Comparison of ENCODE assay signal across 11 cellular contexts in the genomic region with DNA sequence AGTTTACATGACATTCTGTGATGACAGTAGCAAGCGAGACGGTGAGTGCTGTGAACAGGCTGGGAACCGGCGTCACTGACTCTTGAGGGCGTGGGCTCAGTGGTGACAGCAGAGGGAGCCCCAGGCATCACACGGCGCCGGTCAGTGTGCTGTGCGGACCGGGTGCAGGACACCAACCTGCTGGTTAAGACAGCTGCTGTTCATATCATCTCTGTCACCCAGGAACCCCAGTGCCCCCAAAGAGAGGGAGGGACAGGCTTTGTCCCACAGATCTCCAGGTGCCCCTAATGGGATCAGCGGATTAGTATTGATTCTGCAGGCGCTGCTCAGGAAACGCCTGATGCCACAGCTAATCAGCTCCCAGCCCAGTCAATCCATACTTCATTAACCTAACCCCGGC. TPM values are rescaled to one million over a fixed set of nuclear protein-coding genes. Genes with fewer than 3 reads are reported as not detected.
DNase-seq lines count a peak whose midpoint lies in the region; ATAC-seq and TF ChIP-seq lines count a peak whose summit lies in the region.
"Had no signal": no experiment of that assay in that cellular context is flagged by ENCODE, and none has a peak within 500 bp of the region (broad histone marks: within the 10 kb centered on the region; RNA-seq: fewer than 3 reads in every experiment).

No MANE protein-coding gene starts in this region.

- BruUV-seq in A673 (replicated peaks; lab: Mats Ljungman, UMichigan): no TSS peak

- CTCF ChIA-PET in A673 (lab: Charles Lee): no interaction called here
- CTCF ChIA-PET in HEK293 (lab: Yijun Ruan, JAX): no interaction called here

- TF ChIP-seq CTCF in A673 (conservative IDR thresholded peaks at IDR 0.05; ENCODE audit: low read depth, low read length) (peak; percentile 45), HEK293 (tag by site-specific recombination; IDR thresholded peaks at IDR 0.05) (0 out of 2 replicates have a peak, but pooled peaks have one; percentile 14), body of pancreas (IDR thresholded peaks at IDR 0.05) (peak in 4 of 7 experiments; percentile 8 to 30 (median 14)), right lobe of liver (IDR thresholded peaks at IDR 0.05) (peak; percentile 39 to 63 (median 56))

- DNase-seq in A673 (ENCODE audit: low spot score): no peak
- DNase-seq in body of pancreas: peak in 1 of 4 donors; percentile 15
- DNase-seq in right lobe of liver: peak in 2 of 3 donors; percentile 61 to 69
- no peak for DNase-seq in activated T-cell treated with anti-CD3 and anti-CD28 coated beads, Interleukin-2, amount 50 U/mL, for 1 hour
- DNase-seq in SW 1271 (lab: John Stamatoyannopoulos, UW): no peak
- no peak for DNase-seq in AG08395 (ENCODE audit: low spot score)
- DNase-seq: CD8-positive, alpha-beta memory T cell; IMR-90 had no signal

- POLR2A ChIA-PET in A673 (lab: Charles Lee; ENCODE audit: low non-redundant PET): no interaction called here
- POLR2A ChIA-PET in HEK293 (lab: Yijun Ruan, JAX): no interaction called here

- no peaks in the 10 kb centered on the region for H3K4me1 ChIP-seq in A673 (ENCODE audit: insufficient read depth, low read length, poor library complexity, severe bottlenecking)
- no peaks in the 10 kb centered on the region for H3K4me1 ChIP-seq in HEK293 (ENCODE audit: control insufficient read depth, insufficient read depth, low read length)
- H3K4me1 ChIP-seq in body of pancreas: peaks cover 10% of the 10 kb centered on the region
- peaks cover 0 to 10% (median 5%) of the 10 kb centered on the region in 4 donors for H3K4me1 ChIP-seq in right lobe of liver

- intact Hi-C loops in A673 (cut with micrococcal nuclease; ENCODE audit: unreplicated experiment) (no loop called here), body of pancreas (cut with DNase I) (no loop called here), right lobe of liver (cut with DNase I) (no loop called here)

- no peak overlapping the region for H3K27ac ChIP-seq in A673 (ENCODE audit: low read depth, low read length, poor library complexity, severe bottlenecking)
- no peak overlapping the region for H3K27ac ChIP-seq in HEK293 (ENCODE audit: extremely low read depth, low read depth, low read length)
- no peak overlapping the region for H3K27ac ChIP-seq in body of pancreas
- H3K27ac ChIP-seq in right lobe of liver: no peak overlapping the region

- H3K9me3 ChIP-seq in A673 (ENCODE audit: low read depth, low read length, poor library complexity, severe bottlenecking): no peaks in the 10 kb centered on the region
- H3K9me3 ChIP-seq in HEK293 (ENCODE audit: control insufficient read depth, insufficient read depth, low read depth, low read length): no peaks in the 10 kb centered on the region
- no peaks in the 10 kb centered on the region for H3K9me3 ChIP-seq in body of pancreas
- no peaks in the 10 kb centered on the region for H3K9me3 ChIP-seq in right lobe of liver

- H3K4me3 ChIP-seq in A673 (ENCODE audit: low read depth, low read length, poor library complexity, severe bottlenecking): no peak overlapping the region
- no peak overlapping the region for H3K4me3 ChIP-seq in HEK293 (ENCODE audit: low read depth, low read length)
- H3K4me3 ChIP-seq in body of pancreas: no peak overlapping the region
- H3K4me3 ChIP-seq in right lobe of liver: no peak overlapping the region

- 6 to 27% methylated on average over 5 to 14 of the region's 14 CpGs for WGBS in body of pancreas, 2 donors
- 30% methylated on average over 2 of the region's 14 CpGs for WGBS in right lobe of liver (ENCODE audit: insufficient coverage, low coverage, low lambda C conversion rate, missing lambda C conversion rate)

- H3K36me3 ChIP-seq in A673 (ENCODE audit: insufficient read depth, low read length, poor library complexity, severe bottlenecking): no peaks in the 10 kb centered on the region
- H3K36me3 ChIP-seq in HEK293 (ENCODE audit: control insufficient read depth in 2 of 2, insufficient read depth in 1 of 2, low read length in 2 of 2): no peaks in the 10 kb centered on the region
- H3K36me3 ChIP-seq in body of pancreas (replicated peaks in 1 of 2; ENCODE audit: insufficient read depth in 1 of 2, low read depth in 2 of 2): no peaks in the 10 kb centered on the region
- no peaks in the 10 kb centered on the region for H3K36me3 ChIP-seq in right lobe of liver

- ATAC-seq in body of pancreas (no peak), right lobe of liver (peak; percentile 84 to 88 (median 86)), HG02571 (IDR thresholded peaks at IDR 0.05; ENCODE audit: unreplicated experiment) (no peak)

- TF ChIP-seq POLR2A in body of pancreas (IDR thresholded peaks at IDR 0.05) (no peak), right lobe of liver (IDR thresholded peaks at IDR 0.05) (no peak)

- no peaks in the 10 kb centered on the region for H3K27me3 ChIP-seq in A673 (replicated peaks; ENCODE audit: insufficient read depth, low read depth, low read length, poor library complexity)
- H3K27me3 ChIP-seq in body of pancreas: no peaks in the 10 kb centered on the region
- H3K27me3 ChIP-seq in right lobe of liver: no peaks in the 10 kb centered on the region

TF ChIP-seq in HEK293, 187 proteins besides CTCF, POLR2A, EP300 and RAD21:
- TF ChIP-seq OSR2 (tag by site-specific recombination; IDR thresholded peaks at IDR 0.05) (no peak), ZNF626 (tag by site-specific recombination; IDR thresholded peaks at IDR 0.05) (no peak), ZNF335 (tag by site-specific recombination; conservative IDR thresholded peaks at IDR 0.05) (no peak)
- TF ChIP-seq, protein P1, sequence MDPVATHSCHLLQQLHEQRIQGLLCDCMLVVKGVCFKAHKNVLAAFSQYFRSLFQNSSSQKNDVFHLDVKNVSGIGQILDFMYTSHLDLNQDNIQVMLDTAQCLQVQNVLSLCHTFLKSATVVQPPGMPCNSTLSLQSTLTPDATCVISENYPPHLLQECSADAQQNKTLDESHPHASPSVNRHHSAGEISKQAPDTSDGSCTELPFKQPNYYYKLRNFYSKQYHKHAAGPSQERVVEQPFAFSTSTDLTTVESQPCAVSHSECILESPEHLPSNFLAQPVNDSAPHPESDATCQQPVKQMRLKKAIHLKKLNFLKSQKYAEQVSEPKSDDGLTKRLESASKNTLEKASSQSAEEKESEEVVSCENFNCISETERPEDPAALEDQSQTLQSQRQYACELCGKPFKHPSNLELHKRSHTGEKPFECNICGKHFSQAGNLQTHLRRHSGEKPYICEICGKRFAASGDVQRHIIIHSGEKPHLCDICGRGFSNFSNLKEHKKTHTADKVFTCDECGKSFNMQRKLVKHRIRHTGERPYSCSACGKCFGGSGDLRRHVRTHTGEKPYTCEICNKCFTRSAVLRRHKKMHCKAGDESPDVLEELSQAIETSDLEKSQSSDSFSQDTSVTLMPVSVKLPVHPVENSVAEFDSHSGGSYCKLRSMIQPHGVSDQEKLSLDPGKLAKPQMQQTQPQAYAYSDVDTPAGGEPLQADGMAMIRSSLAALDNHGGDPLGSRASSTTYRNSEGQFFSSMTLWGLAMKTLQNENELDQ (tag by site-specific recombination; IDR thresholded peaks at IDR 0.05; ENCODE audit: low read depth): no peak
- TF ChIP-seq, protein P2, sequence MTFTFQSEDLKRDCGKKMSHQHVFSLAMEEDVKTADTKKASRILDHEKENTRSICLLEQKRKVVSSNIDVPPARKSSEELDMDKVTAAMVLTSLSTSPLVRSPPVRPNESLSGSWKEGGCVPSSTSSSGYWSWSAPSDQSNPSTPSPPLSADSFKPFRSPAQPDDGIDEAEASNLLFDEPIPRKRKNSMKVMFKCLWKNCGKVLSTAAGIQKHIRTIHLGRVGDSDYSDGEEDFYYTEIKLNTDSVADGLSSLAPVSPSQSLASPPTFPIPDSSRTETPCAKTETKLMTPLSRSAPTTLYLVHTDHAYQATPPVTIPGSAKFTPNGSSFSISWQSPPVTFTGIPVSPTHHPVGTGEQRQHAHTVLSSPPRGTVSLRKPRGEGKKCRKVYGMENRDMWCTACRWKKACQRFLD (tag by site-specific recombination; IDR thresholded peaks at IDR 0.05): no peak
- TF ChIP-seq, protein P3, sequence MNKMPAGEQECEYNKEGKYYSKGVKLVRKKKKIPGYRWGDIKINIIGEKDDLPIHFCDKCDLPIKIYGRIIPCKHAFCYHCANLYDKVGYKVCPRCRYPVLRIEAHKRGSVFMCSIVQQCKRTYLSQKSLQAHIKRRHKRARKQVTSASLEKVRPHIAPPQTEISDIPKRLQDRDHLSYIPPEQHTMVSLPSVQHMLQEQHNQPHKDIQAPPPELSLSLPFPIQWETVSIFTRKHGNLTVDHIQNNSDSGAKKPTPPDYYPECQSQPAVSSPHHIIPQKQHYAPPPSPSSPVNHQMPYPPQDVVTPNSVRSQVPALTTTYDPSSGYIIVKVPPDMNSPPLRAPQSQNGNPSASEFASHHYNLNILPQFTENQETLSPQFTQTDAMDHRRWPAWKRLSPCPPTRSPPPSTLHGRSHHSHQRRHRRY (tag by site-specific recombination; IDR thresholded peaks at IDR 0.05): no peak

RNA-seq across cellular contexts. Expression of a gene that starts 18.4 kb away (rescaled TPM):
- total RNA-seq in A673 (2021) (3.7 and 5.5 TPM in 2 replicates), body of pancreas (under 1 TPM in 1 of 2 donors, not detected in 1; under 0.01 TPM), right lobe of liver (1 to 10 TPM in 5 of 6 experiments, under 1 TPM in 1; 0.76 to 8.8 (median 5.1) TPM)
- total RNA-seq: endothelial cell of umbilical vein, IMR-90 had no signal

Comparison
In these comparisons a context has a peak if more than half of its experiments do, and no peak if none do; other contexts are left out.
1. DNase-seq: peak in right lobe of liver (2 of 3); none in A673 (single experiment), activated T-cell treated with anti-CD3 and anti-CD28 coated beads, Interleukin-2, amount 50 U/mL, for 1 hour (single experiment), SW 1271 (0 of 2) and AG08395 (single experiment).
2. ATAC-seq: peak in right lobe of liver (4 of 4); none in body of pancreas (single experiment) and HG02571 (single experiment).
3. Peak in every context shown above with its lines, with median percentiles within 50 percentile points of each other: CTCF ChIP-seq.